ENCODE assay signal across 1 cellular context in genomic region chr6:157339432-157339831, GRCh38.
TF ChIP-seq lines count a peak whose summit lies in the region.

No MANE protein-coding gene starts in this region.

TF ChIP-seq in K562, 482 proteins besides CTCF, POLR2A, EP300 and RAD21 (continued from another document):
- TF ChIP-seq SMC3 (conservative IDR thresholded peaks at IDR 0.05; ENCODE audit: insufficient read depth, low read depth, low read length) (0 out of 2 replicates have a peak, but pooled peaks have one; percentile 3), LEF1 (IDR thresholded peaks at IDR 0.05) (no peak), ZNF174 (CRISPR knock-in tag; IDR thresholded peaks at IDR 0.05) (no peak), MLLT1 (IDR thresholded peaks at IDR 0.05) (no peak)
